Comparison of ENCODE assay signal across 8 cellular contexts in genomic region chrY:19567051-19567901, GRCh38.
A peak's percentile ranks its signal among the peaks of the same experiment; 100 is the strongest.
DNase-seq lines count a peak whose midpoint lies in the region; ATAC-seq and TF ChIP-seq lines count a peak whose summit lies in the region.

No MANE protein-coding gene starts in this region.

- no peak overlapping the region for H2BK5ac ChIP-seq in trophoblast cell (ENCODE audit: low read depth, low read length, poor library complexity)

- no peak overlapping the region for H3K18ac ChIP-seq in trophoblast cell (ENCODE audit: low read length)

- no peak overlapping the region for H2BK120ac ChIP-seq in trophoblast cell (ENCODE audit: insufficient read depth, low read length, poor library complexity)

- H3K4ac ChIP-seq in trophoblast cell (ENCODE audit: low read depth, low read length): peak overlapping the region; percentile 60

- H4K12ac ChIP-seq in trophoblast cell (ENCODE audit: low read depth, low read length): peak overlapping the region; percentile 11

- H3K14ac ChIP-seq in trophoblast cell (ENCODE audit: low read length): peak overlapping the region; percentile 77

- H3K27ac Mint-ChIP-seq in T-helper 17 cell: peak overlapping the region; percentile 96

- peak overlapping the region; percentile 27 for H3K27ac ChIP-seq in trophoblast cell (ENCODE audit: low read depth, low read length)
- no peak overlapping the region for H3K27ac ChIP-seq in osteoblast (ENCODE audit: low read depth, low read length)

- no CpG with 5 or more reads among the region's 52 CpGs for WGBS in trophoblast cell (ENCODE audit: extremely low coverage, insufficient coverage, insufficient read length)

- no peak for TF ChIP-seq CTCF in osteoblast (IDR thresholded peaks at IDR 0.05; ENCODE audit: extremely low read depth, low read depth, low read length)

- no peak overlapping the region for H2BK12ac ChIP-seq in trophoblast cell (ENCODE audit: low read length)

- in situ Hi-C loops in Caki2 (cut with HindIII; ENCODE audit: low pct_unique_long_range_greater_than_20kb, low sequenced_read_pairs): no loop called here

- peak overlapping the region; percentile 98 for H3K4me3 Mint-ChIP-seq in T-helper 17 cell

- peak overlapping the region; percentile 91 for H3K4me2 ChIP-seq in trophoblast cell (ENCODE audit: low read length)
- no peak overlapping the region for H3K4me2 ChIP-seq in osteoblast (ENCODE audit: insufficient read depth, low read length)

- H3K27me3 ChIP-seq in endocrine pancreas (ENCODE audit: control insufficient read depth, insufficient read depth, low read length) (no peaks in the 10 kb centered on the region), trophoblast cell (ENCODE audit: insufficient read depth, low read length) (no peaks in the 10 kb centered on the region), osteoblast (ENCODE audit: insufficient read depth, low read length) (no peaks in the 10 kb centered on the region)

- H2AFZ ChIP-seq in trophoblast cell (ENCODE audit: insufficient read depth, low read length, poor library complexity) (peak overlapping the region; percentile 14), osteoblast (ENCODE audit: low read length) (no peak overlapping the region)

- no peaks in the 10 kb centered on the region for H3K36me3 Mint-ChIP-seq in T-helper 17 cell (ENCODE audit: low read depth)

- no peak overlapping the region for H3K23ac ChIP-seq in trophoblast cell (ENCODE audit: low read length)

- H3K4me1 ChIP-seq in endocrine pancreas (ENCODE audit: control insufficient read depth, insufficient read depth, low read length) (peaks cover 8% of the 10 kb centered on the region), trophoblast cell (ENCODE audit: control insufficient read depth in 1 of 2, insufficient read depth in 2 of 2, low read length in 2 of 2) (no peaks in the 10 kb centered on the region), osteoblast (ENCODE audit: insufficient read depth, low read length) (no peaks in the 10 kb centered on the region)

- DNase-seq in Caki2 (ENCODE audit: low read depth) (peak; percentile 90), T-helper 17 cell (peak; percentile 61 to 72 (median 64)), trophoblast cell (peak in 1 of 2 donors; percentile 78), NCI-H2081 (lab: John Stamatoyannopoulos, UW) (no peak), osteoblast (ENCODE audit: insufficient read length, low spot score, missing footprints) (no peak)

- H3K27me3 Mint-ChIP-seq in T-helper 17 cell: no peaks in the 10 kb centered on the region

- peak; percentile 76 for ATAC-seq in HG03045 (IDR thresholded peaks at IDR 0.05; ENCODE audit: unreplicated experiment)
- ATAC-seq in T-helper 17 cell: peak; percentile 86
- ATAC-seq in GM18907 (IDR thresholded peaks at IDR 0.05; ENCODE audit: unreplicated experiment): no peak

- H4K20me1 ChIP-seq in osteoblast (ENCODE audit: insufficient read depth, low read length): no peaks in the 10 kb centered on the region

- H3K79me2 ChIP-seq in trophoblast cell (ENCODE audit: control insufficient read depth, insufficient read depth, low read length, poor library complexity) (no peaks in the 10 kb centered on the region), osteoblast (ENCODE audit: insufficient read depth, low read length) (no peaks in the 10 kb centered on the region)

- peaks cover 5% of the 10 kb centered on the region for H3K79me1 ChIP-seq in trophoblast cell (ENCODE audit: low read length)

- H3K9me3 ChIP-seq in T-helper 17 cell (ENCODE audit: control insufficient read depth, low read length, poor library complexity, severe bottlenecking) (no peaks in the 10 kb centered on the region), endocrine pancreas (ENCODE audit: control insufficient read depth, low read length) (no peaks in the 10 kb centered on the region), trophoblast cell (ENCODE audit: insufficient read depth, low read depth, low read length) (no peaks in the 10 kb centered on the region), osteoblast (ENCODE audit: low read depth, low read length) (no peaks in the 10 kb centered on the region)

- H2AK5ac ChIP-seq in trophoblast cell (ENCODE audit: low read length): no peak overlapping the region

- peak overlapping the region; percentile 79 for H4K8ac ChIP-seq in trophoblast cell (ENCODE audit: low read depth, low read length)

- peak overlapping the region; percentile 11 for H4K91ac ChIP-seq in trophoblast cell (ENCODE audit: low read depth, low read length)

- peaks cover 25% of the 10 kb centered on the region for H3K4me1 Mint-ChIP-seq in T-helper 17 cell

- H3K36me3 ChIP-seq in endocrine pancreas (ENCODE audit: control insufficient read depth, insufficient read depth, low read length) (no peaks in the 10 kb centered on the region), trophoblast cell (ENCODE audit: control insufficient read depth in 1 of 2, insufficient read depth in 2 of 2, low read length in 2 of 2) (no peaks in the 10 kb centered on the region), osteoblast (ENCODE audit: insufficient read depth, low read length) (no peaks in the 10 kb centered on the region)

- H3K4me3 ChIP-seq in endocrine pancreas (ENCODE audit: control insufficient read depth, insufficient read depth, low read length): peak overlapping the region; percentile 92
- H3K4me3 ChIP-seq in trophoblast cell (ENCODE audit: low read depth, low read length): peak overlapping the region; percentile 87
- H3K4me3 ChIP-seq in osteoblast (ENCODE audit: insufficient read depth, low read length): no peak overlapping the region

- peak overlapping the region; percentile 77 for H3K9ac ChIP-seq in endocrine pancreas (ENCODE audit: control insufficient read depth, insufficient read depth, low read length)
- peak overlapping the region; percentile 83 for H3K9ac ChIP-seq in trophoblast cell (ENCODE audit: low read length)

Comparison
In these comparisons a context has a peak if more than half of its experiments do, and no peak if none do; other contexts are left out.
1. DNase-seq: peak in Caki2 (single experiment) and T-helper 17 cell (3 of 3); none in NCI-H2081 (0 of 2) and osteoblast (single experiment).